In genomic region chr7:36367561-36367889, GRCh38 we compare ENCODE assay signal across 8 cellular contexts. TPM values are rescaled to one million over a fixed set of nuclear protein-coding genes. Genes with fewer than 3 reads are reported as not detected.
DNase-seq lines count a peak whose midpoint lies in the region; ATAC-seq and TF ChIP-seq lines count a peak whose summit lies in the region.

No MANE protein-coding gene starts in this region.

- POLR2A ChIA-PET in BJ (lab: Charles Lee): no interaction called here
- POLR2A ChIA-PET in naive thymus-derived CD8-positive, alpha-beta T cell (lab: Charles Lee): interaction anchor here (0.8 to 3.3 kb wide), 4 partner anchors 11 to 63 kb away, joined by 3 to 35 read pairs (median 14); partner anchors contain the start of gene ANLN

- H3K36me3 ChIP-seq in BJ (ENCODE audit: control insufficient read depth, insufficient read depth, low read length): no peaks in the 10 kb centered on the region

- H3K27me3 ChIP-seq in BJ (ENCODE audit: control insufficient read depth, insufficient read depth, low read length): 0 out of 2 replicates have a peak, but pooled peaks cover 1% of the 10 kb centered on the region

- no peaks in the 10 kb centered on the region for H3K9me3 Mint-ChIP-seq in chondrocyte (ENCODE audit: low read depth)
- no peaks in the 10 kb centered on the region for H3K9me3 Mint-ChIP-seq in naive thymus-derived CD8-positive, alpha-beta T cell

- DNase-seq in BJ (ENCODE audit: low read depth) (no peak), chondrocyte (ENCODE audit: low spot score) (no peak), cerebellum (ENCODE audit: low spot score) (no peak), NCI-H1417 (lab: John Stamatoyannopoulos, UW) (no peak), NCI-H345 treated with DMSO at 0.1 percent for 48 hours (lab: John Stamatoyannopoulos, UW; ENCODE audit: unreplicated experiment) (no peak)
- DNase-seq in naive thymus-derived CD8-positive, alpha-beta T cell: no peak

- peaks cover 14% of the 10 kb centered on the region for H3K4me1 Mint-ChIP-seq in chondrocyte (ENCODE audit: low read depth)
- H3K4me1 Mint-ChIP-seq in naive thymus-derived CD8-positive, alpha-beta T cell: peaks cover 0 to 9% (median 3%) of the 10 kb centered on the region in 4 donors

- TF ChIP-seq CTCF in BJ (IDR thresholded peaks at IDR 0.05; ENCODE audit: insufficient read depth, low read depth, low read length): no peak
- TF ChIP-seq CTCF in chondrocyte (IDR thresholded peaks at IDR 0.05): no peak

- H3K4me3 Mint-ChIP-seq in chondrocyte (ENCODE audit: unreplicated experiment): peak overlapping the region; percentile 89
- peak overlapping the region; percentile 85 to 96 (median 94) for H3K4me3 Mint-ChIP-seq in naive thymus-derived CD8-positive, alpha-beta T cell

- H3K27ac Mint-ChIP-seq in chondrocyte (ENCODE audit: unreplicated experiment): peak overlapping the region; percentile 41
- H3K27ac Mint-ChIP-seq in naive thymus-derived CD8-positive, alpha-beta T cell: peak overlapping the region; percentile 8 to 94 (median 90)

- CTCF ChIA-PET in BJ (lab: Yijun Ruan, JAX): interaction anchor here (0.6 to 2.7 kb wide), 12 partner anchors 10 to 419 kb away, joined by 3 to 24 read pairs (median 6); partner anchors contain the start of gene ANLN

- H3K27me3 Mint-ChIP-seq in chondrocyte (ENCODE audit: low read depth): peaks cover 3% of the 10 kb centered on the region
- H3K27me3 Mint-ChIP-seq in naive thymus-derived CD8-positive, alpha-beta T cell: peaks cover 0 to 2% (median 0%) of the 10 kb centered on the region in 5 donors

- ATAC-seq in HG03558 (IDR thresholded peaks at IDR 0.05; ENCODE audit: extremely low read depth, unreplicated experiment) (peak; percentile 16), HG02623 (IDR thresholded peaks at IDR 0.05; ENCODE audit: unreplicated experiment) (no peak)
- no peak for ATAC-seq in naive thymus-derived CD8-positive, alpha-beta T cell

- peaks cover 2% of the 10 kb centered on the region for H3K36me3 Mint-ChIP-seq in chondrocyte (ENCODE audit: low read depth)
- H3K36me3 Mint-ChIP-seq in naive thymus-derived CD8-positive, alpha-beta T cell: no peaks in the 10 kb centered on the region

- peak overlapping the region; percentile 72 for H3K4me3 ChIP-seq in BJ (ENCODE audit: low read depth, low read length)

RNA-seq across cellular contexts. Expression of gene ANLN, which starts 22.1 kb away (rescaled TPM):
- 54.2 and 63.3 TPM in 2 replicates for polyA plus RNA-seq in BJ (2011; rRNA removed)
- polyA minus RNA-seq in BJ (2011; rRNA and poly(A)+ RNA removed): 72.5 and 98.5 TPM in 2 replicates
- 31.2 to 34.8 TPM (median 33.2 TPM) in 3 replicates for total RNA-seq in chondrocyte
- total RNA-seq in naive thymus-derived CD8-positive, alpha-beta T cell: under 1 TPM; 0.36 to 0.47 TPM
- polyA plus RNA-seq in naive thymus-derived CD8-positive, alpha-beta T cell: not detected
- 9.8 TPM for total RNA-seq in cerebellum
